In genomic region chr5:134524826-134525686, GRCh38 we compare ENCODE assay signal across 1 cellular context.
A peak's percentile ranks its signal among the peaks of the same experiment; 100 is the strongest.
TF ChIP-seq lines count a peak whose summit lies in the region.

Gene JADE2, plus strand, starts transcription at chr5:134525670. Its CDS starts 10,188 bp downstream, at chr5:134535858.

TF ChIP-seq in K562, 482 proteins besides CTCF, POLR2A, EP300 and RAD21 (continued from another document and continues in another):
- TF ChIP-seq ATF3 (IDR thresholded peaks at IDR 0.05), result no peak
- TF ChIP-seq ATF3 (CRISPR knock-in tag; conservative IDR thresholded peaks at IDR 0.05), result no peak
- no peak for TF ChIP-seq ZBED1 (IDR thresholded peaks at IDR 0.05)
- TF ChIP-seq GATAD2A (IDR thresholded peaks at IDR 0.05), result no peak
- no peak for TF ChIP-seq JUND (IDR thresholded peaks at IDR 0.05; ENCODE audit: borderline replicate concordance, low read depth, low read length)
- TF ChIP-seq JUND (tag; IDR thresholded peaks at IDR 0.05; ENCODE audit: borderline replicate concordance, low read depth, low read length), result no peak
- TF ChIP-seq ETV5 (CRISPR knock-in tag; IDR thresholded peaks at IDR 0.05; ENCODE audit: low read depth), result no peak
- TF ChIP-seq TSC22D4 (tag; IDR thresholded peaks at IDR 0.05), result no peak
- no peak for TF ChIP-seq TOE1 (IDR thresholded peaks at IDR 0.05; ENCODE audit: borderline replicate concordance)
- no peak for TF ChIP-seq TOE1 (CRISPR knock-in tag; IDR thresholded peaks at IDR 0.05; ENCODE audit: borderline replicate concordance, low read depth)
- no peak for TF ChIP-seq POLR3A (IDR thresholded peaks at IDR 0.05; ENCODE audit: borderline replicate concordance, extremely low read depth, insufficient read depth, insufficient read length)
- no peak for TF ChIP-seq ELF2 (CRISPR knock-in tag; IDR thresholded peaks at IDR 0.05)
- no peak for TF ChIP-seq ZFP30 (CRISPR knock-in tag; IDR thresholded peaks at IDR 0.05; ENCODE audit: borderline replicate concordance)
- TF ChIP-seq CHD2 (IDR thresholded peaks at IDR 0.05; ENCODE audit: low read depth, low read length), result peak; percentile 66
- no peak for TF ChIP-seq CCAR2 (IDR thresholded peaks at IDR 0.05; ENCODE audit: low read depth, low read length)
- no peak for TF ChIP-seq MED1 (CRISPR knock-in tag; IDR thresholded peaks at IDR 0.05; ENCODE audit: borderline replicate concordance)
- TF ChIP-seq EGR1 (conservative IDR thresholded peaks at IDR 0.05), result peak; percentile 17; the same call in 1 of the 2 replicates
- peak; percentile 77 for TF ChIP-seq TAF7 (tag; IDR thresholded peaks at IDR 0.05)
- TF ChIP-seq RREB1 (CRISPR knock-in tag; IDR thresholded peaks at IDR 0.05), result no peak
- TF ChIP-seq GTF2F1 (IDR thresholded peaks at IDR 0.05; ENCODE audit: low read depth, low read length), result no peak
- TF ChIP-seq TFAM (CRISPR knock-in tag; conservative IDR thresholded peaks at IDR 0.05), result no peak
- TF ChIP-seq PTBP1 (IDR thresholded peaks at IDR 0.05; ENCODE audit: low read depth, low read length), result no peak
- TF ChIP-seq HLTF (IDR thresholded peaks at IDR 0.05), result 0 out of 2 replicates have a peak, but pooled peaks have one; percentile 15
- no peak for TF ChIP-seq ZEB2 (IDR thresholded peaks at IDR 0.05)
- TF ChIP-seq RBFOX2 (IDR thresholded peaks at IDR 0.05; ENCODE audit: low read depth, low read length), result peak; percentile 59
- 0 out of 2 replicates have a peak, but pooled peaks have one; percentile 52 for TF ChIP-seq ZBTB43 (CRISPR knock-in tag; IDR thresholded peaks at IDR 0.05)
- TF ChIP-seq MAFG (tag; conservative IDR thresholded peaks at IDR 0.05), result no peak
- no peak for TF ChIP-seq MXI1 (IDR thresholded peaks at IDR 0.05; ENCODE audit: low read depth, low read length)
- TF ChIP-seq GTF2A2 (tag; IDR thresholded peaks at IDR 0.05), result no peak
- TF ChIP-seq ZFP1 (CRISPR knock-in tag; IDR thresholded peaks at IDR 0.05), result no peak
- no peak for TF ChIP-seq TAF9B (IDR thresholded peaks at IDR 0.05; ENCODE audit: partially characterized antibody)
- TF ChIP-seq MEF2D (tag; conservative IDR thresholded peaks at IDR 0.05; ENCODE audit: low read depth), result no peak
- no peak for TF ChIP-seq TRIM28 (IDR thresholded peaks at IDR 0.05)
- TF ChIP-seq ATF2 (CRISPR knock-in tag; IDR thresholded peaks at IDR 0.05), result no peak
- no peak for TF ChIP-seq HDAC3 (IDR thresholded peaks at IDR 0.05; ENCODE audit: borderline replicate concordance, partially characterized antibody)
- TF ChIP-seq SMARCA4 (IDR thresholded peaks at IDR 0.05), result no peak
- no peak for TF ChIP-seq FOXM1 (IDR thresholded peaks at IDR 0.05; ENCODE audit: low read depth)
- no peak for TF ChIP-seq FOXM1 (CRISPR knock-in tag; IDR thresholded peaks at IDR 0.05; ENCODE audit: low read depth)
- TF ChIP-seq NBN (IDR thresholded peaks at IDR 0.05; ENCODE audit: low read depth), result peak; percentile 29; the same call in 1 of the 2 replicates
- 0 out of 2 replicates have a peak, but pooled peaks have one; percentile 23 for TF ChIP-seq DPF2 (IDR thresholded peaks at IDR 0.05)
- 0 out of 2 replicates have a peak, but pooled peaks have one; percentile 10 for TF ChIP-seq MYC (IDR thresholded peaks at IDR 0.05; ENCODE audit: low read depth, low read length)
- TF ChIP-seq MYC (CRISPR knock-in tag; IDR thresholded peaks at IDR 0.05; ENCODE audit: borderline replicate concordance, low read depth), result peak; percentile 25; the same call in 1 of the 2 replicates
- TF ChIP-seq PRMT5 (CRISPR knock-in tag; IDR thresholded peaks at IDR 0.05), result no peak
- TF ChIP-seq MAZ (CRISPR knock-in tag; conservative IDR thresholded peaks at IDR 0.05 in 1 of 2, IDR thresholded peaks at IDR 0.05 in 1 of 2), result peak in 1 of 2 experiments; percentile 44; a peak in 3 of 4 replicates
- no peak for TF ChIP-seq RFX7 (CRISPR knock-in tag; IDR thresholded peaks at IDR 0.05)
- 0 out of 2 replicates have a peak, but pooled peaks have one; percentile 55 for TF ChIP-seq ZNF197 (CRISPR knock-in tag; IDR thresholded peaks at IDR 0.05; ENCODE audit: low read depth)
- TF ChIP-seq PURB (CRISPR knock-in tag; IDR thresholded peaks at IDR 0.05; ENCODE audit: low read depth), result no peak
- no peak for TF ChIP-seq FUS (optimal IDR thresholded peaks at IDR 0.05; ENCODE audit: low read depth, low read length)
- TF ChIP-seq ZNF431 (CRISPR knock-in tag; IDR thresholded peaks at IDR 0.05), result no peak
- TF ChIP-seq GABPA (tag; conservative IDR thresholded peaks at IDR 0.05; ENCODE audit: low read depth), result peak; percentile 26; the same call in 1 of the 2 replicates
- no peak for TF ChIP-seq TEAD4 (IDR thresholded peaks at IDR 0.05; ENCODE audit: low read length)
- no peak for TF ChIP-seq TEAD4 (CRISPR knock-in tag; IDR thresholded peaks at IDR 0.05; ENCODE audit: borderline replicate concordance)
- TF ChIP-seq PHF8 (IDR thresholded peaks at IDR 0.05; ENCODE audit: borderline replicate concordance, low read length), result peak; percentile 55; the same call in 1 of the 2 replicates
- TF ChIP-seq MBD1 (CRISPR knock-in tag; IDR thresholded peaks at IDR 0.05), result no peak
- no peak for TF ChIP-seq PHF20 (IDR thresholded peaks at IDR 0.05; ENCODE audit: partially characterized antibody)
- TF ChIP-seq BCOR (IDR thresholded peaks at IDR 0.05), result no peak
- TF ChIP-seq FOXK1 (CRISPR knock-in tag; IDR thresholded peaks at IDR 0.05; ENCODE audit: borderline replicate concordance), result no peak
- TF ChIP-seq MCM3 (IDR thresholded peaks at IDR 0.05), result no peak
- TF ChIP-seq ATF1 (CRISPR knock-in tag; IDR thresholded peaks at IDR 0.05), result no peak
- TF ChIP-seq ATF1 (tag; IDR thresholded peaks at IDR 0.05), result peak; percentile 88
- no peak for TF ChIP-seq FOXO4 (CRISPR knock-in tag; IDR thresholded peaks at IDR 0.05)
- TF ChIP-seq KHSRP (IDR thresholded peaks at IDR 0.05), result no peak
- no peak for TF ChIP-seq THRAP3 (IDR thresholded peaks at IDR 0.05; ENCODE audit: borderline replicate concordance)
- TF ChIP-seq ZNF764 (CRISPR knock-in tag; IDR thresholded peaks at IDR 0.05; ENCODE audit: low read depth), result no peak; the same call in 1 of the 2 replicates
- 0 out of 4 replicates have a peak, but pooled peaks of 1 of the 2 experiments have one; percentile 16 for TF ChIP-seq HDAC1 (IDR thresholded peaks at IDR 0.05)
- no peak; the same call in 1 of the 2 replicates for TF ChIP-seq FOXJ2 (tag; IDR thresholded peaks at IDR 0.05)
- TF ChIP-seq POLR2H (tag; IDR thresholded peaks at IDR 0.05; ENCODE audit: low read depth), result peak; percentile 24
- TF ChIP-seq HES1 (IDR thresholded peaks at IDR 0.05; ENCODE audit: low read depth), result no peak
- no peak for TF ChIP-seq HDAC6 (IDR thresholded peaks at IDR 0.05; ENCODE audit: low read depth, low read length)
